ENCODE assay signal across 13 cellular contexts in the genomic region with DNA sequence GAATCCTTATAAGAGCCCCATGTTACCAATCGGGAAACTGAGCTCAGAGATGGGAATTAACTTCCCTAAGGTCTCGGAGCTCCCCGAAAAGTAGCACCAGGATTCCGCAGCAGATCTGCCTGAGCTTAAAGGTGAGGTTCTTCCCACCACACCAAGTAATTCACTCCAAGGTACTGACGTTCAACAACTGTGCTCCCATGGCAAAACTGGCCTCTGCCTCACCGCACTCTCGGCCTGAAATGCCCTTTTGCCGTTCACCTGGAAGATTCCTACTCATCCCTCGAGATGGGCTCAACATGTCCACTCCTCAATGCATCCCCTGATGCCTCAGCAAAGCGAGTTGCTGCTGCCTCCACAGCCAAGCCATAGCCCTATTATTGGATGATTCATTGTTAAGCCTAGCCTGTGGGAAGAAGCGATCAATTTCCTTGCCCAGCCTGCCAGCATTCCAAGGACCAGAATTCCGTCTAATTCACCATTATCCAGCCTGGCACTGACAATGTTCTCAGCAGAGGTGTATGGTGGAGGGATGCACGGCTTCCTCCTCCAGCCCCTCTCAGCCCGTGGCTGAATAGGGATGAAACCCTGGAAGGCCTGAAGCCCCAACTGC. TPM values are rescaled to one million over a fixed set of nuclear protein-coding genes. Genes with fewer than 3 reads are reported as not detected.
DNase-seq lines count a peak whose midpoint lies in the region; ATAC-seq, FAIRE-seq and TF ChIP-seq lines count a peak whose summit lies in the region.
"Had no signal": no experiment of that assay in that cellular context is flagged by ENCODE, and none has a peak within 500 bp of the region (broad histone marks: within the 10 kb centered on the region; RNA-seq: fewer than 3 reads in every experiment).

No MANE protein-coding gene starts in this region.

- no peak for DNase-seq in left ventricle myocardium inferior
- no peak for DNase-seq in left cardiac atrium
- peak; percentile 68 for DNase-seq in coronary artery (ENCODE audit: low spot score)
- no peak for DNase-seq in transverse colon
- DNase-seq in GM19238 (ENCODE audit: insufficient read length, low spot score) = no peak
- no peak for DNase-seq in GM12891 (ENCODE audit: insufficient read length, low spot score)
- no peak for DNase-seq in NCI-H82 (lab: John Stamatoyannopoulos, UW)
- DNase-seq: activated B cell treated with CpG ODN at 0.5 μM for 24 hours; activated effector memory CD4-positive, alpha-beta T cell treated with anti-CD3 and anti-CD28 coated beads, Interleukin-2, amount 50 U/mL, for 16 hours; effector CD8-positive, alpha-beta T cell; PC-3 had no signal

- no peak for TF ChIP-seq EP300 in transverse colon (IDR thresholded peaks at IDR 0.05; ENCODE audit: low read depth)

- TF ChIP-seq POLR2A in transverse colon (IDR thresholded peaks at IDR 0.05) (no peak), GM12891 (IDR thresholded peaks at IDR 0.05; ENCODE audit: low read depth, low read length) (no peak)

- peaks cover 3% of the 10 kb centered on the region for H3K36me3 ChIP-seq in left ventricle myocardium inferior
- no peaks in the 10 kb centered on the region for H3K36me3 ChIP-seq in mucosa of stomach (ENCODE audit: control insufficient read depth, insufficient read depth, low read length)
- no peaks in the 10 kb centered on the region for H3K36me3 ChIP-seq in transverse colon
- H3K36me3 ChIP-seq: pancreas had no signal

- FAIRE-seq in GM12891 (lab: Jason Lieb, UNC) = no peak
- FAIRE-seq: pancreas had no signal

- H3K27ac ChIP-seq in left ventricle myocardium inferior (replicated peaks) (peak overlapping the region; percentile 94), coronary artery (peak overlapping the region in 1 of 2 donors; percentile 44), transverse colon (peak overlapping the region; percentile 16 to 57 (median 46))

- TF ChIP-seq CTCF in left ventricle myocardium inferior (IDR thresholded peaks at IDR 0.05; ENCODE audit: borderline replicate concordance) (no peak), coronary artery (IDR thresholded peaks at IDR 0.05) (no peak), transverse colon (IDR thresholded peaks at IDR 0.05) (no peak)

- H3K27me3 ChIP-seq in left ventricle myocardium inferior (ENCODE audit: low read depth) (no peaks in the 10 kb centered on the region), mucosa of stomach (ENCODE audit: control insufficient read depth, insufficient read depth, low read length) (no peaks in the 10 kb centered on the region), transverse colon (no peaks in the 10 kb centered on the region)
- H3K27me3 ChIP-seq: pancreas had no signal

- in situ Hi-C loops in transverse colon (cut with MboI; ENCODE audit: low pct_ligation_motif_present in 1 of 4, low pct_unique_long_range_greater_than_20kb in 1 of 4, low sequenced_read_pairs in 3 of 4) = no loop called here

- 87% methylated on average over 14 of the region's 14 CpGs; no CpG with 5 or more reads in 1 of the 2 donors for WGBS in transverse colon (ENCODE audit: low coverage in 1 of 2), 2 donors

- H3K9ac ChIP-seq in mucosa of stomach (ENCODE audit: low read length) = peak overlapping the region; percentile 37

- H3K4me3 ChIP-seq in left ventricle myocardium inferior = no peak overlapping the region
- no peak overlapping the region for H3K4me3 ChIP-seq in coronary artery
- H3K4me3 ChIP-seq in mucosa of stomach (ENCODE audit: low read length) = no peak overlapping the region
- no peak overlapping the region for H3K4me3 ChIP-seq in transverse colon
- H3K4me3 ChIP-seq: pancreas had no signal

- H3K9me3 ChIP-seq in left ventricle myocardium inferior (replicated peaks) (no peaks in the 10 kb centered on the region), mucosa of stomach (ENCODE audit: control insufficient read depth, low read length) (no peaks in the 10 kb centered on the region), transverse colon (no peaks in the 10 kb centered on the region)
- H3K9me3 ChIP-seq: pancreas had no signal

- H3K4me1 ChIP-seq in left ventricle myocardium inferior (peaks cover 60% of the 10 kb centered on the region), mucosa of stomach (ENCODE audit: control insufficient read depth, insufficient read depth, low read length) (peaks cover 17% of the 10 kb centered on the region), transverse colon (peaks cover 14 to 43% (median 21%) of the 10 kb centered on the region in 4 donors)

- intact Hi-C loops in left ventricle myocardium inferior (cut with micrococcal nuclease) = no loop called here
- intact Hi-C loops in left cardiac atrium (cut with DNase I) = no loop called here
- intact Hi-C loops in transverse colon (cut with DNase I; ENCODE audit: low total_unique reads) = no loop called here

- no peak for ATAC-seq in left cardiac atrium
- ATAC-seq: PC-3 had no signal

TF ChIP-seq in GM12891, 5 proteins besides CTCF, POLR2A, EP300 and RAD21:
- TF ChIP-seq POLR2AphosphoS5 (IDR thresholded peaks at IDR 0.05; ENCODE audit: low read depth, low read length) = no peak
- no peak for TF ChIP-seq POU2F2 (IDR thresholded peaks at IDR 0.05; ENCODE audit: low read depth, low read length)
- no peak for TF ChIP-seq SPI1 (IDR thresholded peaks at IDR 0.05; ENCODE audit: low read depth, low read length)
- no peak for TF ChIP-seq PAX5 (IDR thresholded peaks at IDR 0.05; ENCODE audit: insufficient read depth, low read length, severe bottlenecking)
- no peak for TF ChIP-seq TAF1 (IDR thresholded peaks at IDR 0.05; ENCODE audit: low read depth, low read length)

RNA-seq across cellular contexts. Expression of a gene that starts 4.2 kb away (rescaled TPM):
- total RNA-seq in left ventricle myocardium inferior = 144 TPM
- total RNA-seq in left cardiac atrium = 100 to 1,000 TPM; 156 to 173 TPM
- total RNA-seq in transverse colon = 10 to 100 TPM in 3 of 4 donors, 1 to 10 TPM in 1; 8.6 to 16.7 (median 10.5) TPM
- 15.7 TPM for polyA plus RNA-seq in GM12891 (2012; ENCODE audit: low read depth, missing spikeins)

RNA-seq across cellular contexts. Expression of a gene that starts 46.9 kb away (rescaled TPM):
- total RNA-seq in left ventricle myocardium inferior (not detected), left cardiac atrium (under 1 TPM; 0.32 to 0.47 TPM), transverse colon (10 to 100 TPM in 3 of 4 donors, not detected in 1; 38.7 to 47.9 (median 43.0) TPM)
- 9.7 TPM for polyA plus RNA-seq in GM12891 (2012; ENCODE audit: low read depth, missing spikeins)
- total RNA-seq: activated B cell treated with CpG ODN at 0.5 μM for 24 hours, pancreas had no signal
